15 cellular contexts compared by ENCODE assay signal in the genomic region with DNA sequence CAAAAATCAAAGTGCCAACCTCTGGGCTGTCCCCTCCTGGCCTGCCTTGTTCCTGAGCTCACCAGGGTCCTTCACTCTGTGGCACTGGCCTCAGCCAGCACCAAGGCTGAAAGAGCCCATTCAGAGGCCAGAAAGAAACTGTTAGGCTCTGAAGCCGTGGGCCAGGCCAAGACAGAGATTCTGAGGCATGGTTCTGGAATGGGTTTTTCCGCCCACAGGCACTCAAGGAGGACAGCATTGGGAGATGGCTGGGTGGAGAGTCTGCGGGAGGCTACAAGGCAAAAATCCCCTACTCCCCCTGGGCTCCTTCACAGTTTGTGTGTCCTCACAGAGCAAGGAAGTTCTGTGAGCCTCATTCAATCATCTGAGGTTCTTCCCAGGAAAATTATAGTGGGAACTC. TPM values are rescaled to one million over a fixed set of nuclear protein-coding genes. Genes with fewer than 3 reads are reported as not detected.
DNase-seq lines count a peak whose midpoint lies in the region; ATAC-seq, FAIRE-seq and TF ChIP-seq lines count a peak whose summit lies in the region.
"Had no signal": no experiment of that assay in that cellular context is flagged by ENCODE, and none has a peak within 500 bp of the region (broad histone marks: within the 10 kb centered on the region; RNA-seq: fewer than 3 reads in every experiment).

No MANE protein-coding gene starts in this region.

- no peak for FAIRE-seq in GM12892 (lab: Jason Lieb, UNC)

- no peak overlapping the region; the same call in 1 of the 2 replicates for H3K4me2 ChIP-seq in SK-N-SH

- H3F3A ChIP-seq in SK-N-SH (replicated peaks; ENCODE audit: insufficient read depth), result no peaks in the 10 kb centered on the region

- H3K27ac ChIP-seq in SK-N-SH (ENCODE audit: low read depth in 2 of 2, low read length in 1 of 2) (peak overlapping the region in 1 of 2 experiments; percentile 36; a peak in 1 of 4 replicates), lower lobe of right lung (peak overlapping the region; percentile 11), aorta (ENCODE audit: low read depth in 1 of 2, low read length in 2 of 2) (no peak overlapping the region)
- H3K27ac ChIP-seq: 22Rv1, HL-60 had no signal

- peaks cover 0 to 3% of the 10 kb centered on the region in 2 experiments; a peak in 1 of 4 replicates for H3K4me1 ChIP-seq in SK-N-SH (ENCODE audit: control insufficient read depth in 1 of 2, insufficient read depth in 2 of 2, low read depth in 1 of 2, low read length in 1 of 2)
- H3K4me1 ChIP-seq in lower lobe of right lung, result peaks cover 31% of the 10 kb centered on the region
- no peaks in the 10 kb centered on the region for H3K4me1 ChIP-seq in aorta (ENCODE audit: control insufficient read depth in 1 of 2, insufficient read depth in 2 of 2, low read length in 2 of 2)

- H2AFZ ChIP-seq in SK-N-SH (ENCODE audit: low read depth), result no peak overlapping the region

- no peak for TF ChIP-seq POLR2A in GM12892 (IDR thresholded peaks at IDR 0.05; ENCODE audit: low read depth, low read length)

- CTCF ChIA-PET in SK-N-SH (lab: Yijun Ruan, JAX), result interaction anchor here (1.3 to 14.5 kb wide), 3 partner anchors 9 to 30 kb away, joined by 3 to 270 read pairs (median 5); no protein-coding TSS in a partner anchor

- POLR2A ChIA-PET in SK-N-SH (lab: Yijun Ruan, JAX), result no interaction called here

- H3K9me2 ChIP-seq in SK-N-SH, result no peaks in the 10 kb centered on the region

- no peak for TF ChIP-seq EP300 in SK-N-SH (IDR thresholded peaks at IDR 0.05; ENCODE audit: borderline replicate concordance in 1 of 2, low read depth in 1 of 2, low read length in 1 of 2)

- no peak overlapping the region for H3K9ac ChIP-seq in SK-N-SH

- intact Hi-C loops in lower lobe of right lung (cut with DNase I), result no loop called here
- intact Hi-C loops in aorta (cut with DNase I), result no loop called here

- ATAC-seq in SK-N-SH treated with all-trans-retinoic acid at 6 μM for 48 hours (peak; percentile 21), lower lobe of right lung (peak in 1 of 2 donors; percentile 3), aorta (ENCODE audit: low FRiP score) (peak; percentile 67), HG03045 (IDR thresholded peaks at IDR 0.05; ENCODE audit: unreplicated experiment) (no peak)
- ATAC-seq: stimulated activated naive CD8-positive, alpha-beta T cell treated with anti-CD3 and anti-CD28 coated beads, Interleukin-15, Interleukin-2, amounts not matched to agents 100 U/mL and 50 U/mL, for 24 hours had no signal

- no peaks in the 10 kb centered on the region for H4K20me1 ChIP-seq in SK-N-SH (ENCODE audit: insufficient read depth)

- H3K4me3 ChIP-seq in SK-N-SH (ENCODE audit: low read depth in 2 of 2, low read length in 1 of 2), result no peak overlapping the region
- H3K4me3 ChIP-seq in epithelial cell of esophagus (ENCODE audit: low read length), result no peak overlapping the region
- no peak overlapping the region for H3K4me3 ChIP-seq in lower lobe of right lung
- no peak overlapping the region for H3K4me3 ChIP-seq in aorta (ENCODE audit: low read length in 2 of 2)

- DNase-seq in SK-N-SH, result no peak
- DNase-seq in epithelial cell of esophagus (ENCODE audit: low read depth), result peak; percentile 31
- no peak for DNase-seq in lower lobe of right lung
- DNase-seq in aorta, result no peak
- DNase-seq in AML-193 (lab: John Stamatoyannopoulos, UW), result no peak
- DNase-seq in GM12892 (ENCODE audit: insufficient read length), result no peak
- DNase-seq: activated gamma-delta T cell; GDM1; NCI-H1436; stimulated activated CD4-positive, alpha-beta T cell treated with anti-CD3 and anti-CD28 coated beads, Interleukin-15, amount 100 ng/mL, for 24 hours; stimulated activated naive CD8-positive, alpha-beta T cell treated with anti-CD3 and anti-CD28 coated beads, Interleukin-15, Interleukin-2, amounts not matched to agents 100 U/mL and 50 U/mL, for 24 hours had no signal

- no peak for TF ChIP-seq RAD21 in SK-N-SH (IDR thresholded peaks at IDR 0.05; ENCODE audit: low read length)

- H3K9me3 ChIP-seq in SK-N-SH (no peaks in the 10 kb centered on the region), lower lobe of right lung (no peaks in the 10 kb centered on the region), aorta (ENCODE audit: control insufficient read depth, low read length) (no peaks in the 10 kb centered on the region)

- TF ChIP-seq CTCF in SK-N-SH (IDR thresholded peaks at IDR 0.05) (no peak), epithelial cell of esophagus (IDR thresholded peaks at IDR 0.05; ENCODE audit: insufficient read depth, low read depth, low read length, missing control alignments) (no peak), lower lobe of right lung (IDR thresholded peaks at IDR 0.05) (no peak)

- H3K27me3 ChIP-seq in SK-N-SH (ENCODE audit: insufficient read depth), result no peaks in the 10 kb centered on the region
- H3K27me3 ChIP-seq in lower lobe of right lung (ENCODE audit: low read depth), result no peaks in the 10 kb centered on the region
- H3K27me3 ChIP-seq in aorta (ENCODE audit: control insufficient read depth in 1 of 2, insufficient read depth in 2 of 2, low read length in 1 of 2), result no peaks in the 10 kb centered on the region

- 66% methylated on average over 3 of the region's 3 CpGs for WGBS in SK-N-SH (ENCODE audit: low lambda C conversion rate)
- WGBS in aorta, 2 donors, result 53 to 58% methylated on average over 3 of the region's 3 CpGs

- no peaks in the 10 kb centered on the region for H3K79me2 ChIP-seq in SK-N-SH (ENCODE audit: insufficient read depth)

- H3K36me3 ChIP-seq in SK-N-SH (replicated peaks in 1 of 2; ENCODE audit: control insufficient read depth in 1 of 2, insufficient read depth in 2 of 2, low read length in 1 of 2), result no peaks in the 10 kb centered on the region
- peaks cover 12% of the 10 kb centered on the region for H3K36me3 ChIP-seq in lower lobe of right lung
- no peaks in the 10 kb centered on the region for H3K36me3 ChIP-seq in aorta (ENCODE audit: control insufficient read depth in 1 of 2, insufficient read depth in 2 of 2, low read length in 1 of 2)

TF ChIP-seq in SK-N-SH treated with all-trans-retinoic acid at 6 μM for 48 hours, 23 proteins besides CTCF, POLR2A, EP300 and RAD21 (continues in another document):
- TF ChIP-seq PPARA (CRISPR knock-in tag; IDR thresholded peaks at IDR 0.05; ENCODE audit: borderline replicate concordance) (no peak), OSR1 (CRISPR knock-in tag; IDR thresholded peaks at IDR 0.05) (no peak)
- TF ChIP-seq, protein P1, sequence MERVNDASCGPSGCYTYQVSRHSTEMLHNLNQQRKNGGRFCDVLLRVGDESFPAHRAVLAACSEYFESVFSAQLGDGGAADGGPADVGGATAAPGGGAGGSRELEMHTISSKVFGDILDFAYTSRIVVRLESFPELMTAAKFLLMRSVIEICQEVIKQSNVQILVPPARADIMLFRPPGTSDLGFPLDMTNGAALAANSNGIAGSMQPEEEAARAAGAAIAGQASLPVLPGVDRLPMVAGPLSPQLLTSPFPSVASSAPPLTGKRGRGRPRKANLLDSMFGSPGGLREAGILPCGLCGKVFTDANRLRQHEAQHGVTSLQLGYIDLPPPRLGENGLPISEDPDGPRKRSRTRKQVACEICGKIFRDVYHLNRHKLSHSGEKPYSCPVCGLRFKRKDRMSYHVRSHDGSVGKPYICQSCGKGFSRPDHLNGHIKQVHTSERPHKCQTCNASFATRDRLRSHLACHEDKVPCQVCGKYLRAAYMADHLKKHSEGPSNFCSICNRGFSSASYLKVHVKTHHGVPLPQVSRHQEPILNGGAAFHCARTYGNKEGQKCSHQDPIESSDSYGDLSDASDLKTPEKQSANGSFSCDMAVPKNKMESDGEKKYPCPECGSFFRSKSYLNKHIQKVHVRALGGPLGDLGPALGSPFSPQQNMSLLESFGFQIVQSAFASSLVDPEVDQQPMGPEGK (CRISPR knock-in tag; IDR thresholded peaks at IDR 0.05; ENCODE audit: borderline replicate concordance), result no peak

TF ChIP-seq in SK-N-SH, 30 proteins besides CTCF, POLR2A, EP300 and RAD21:
- TF ChIP-seq, protein P2, sequence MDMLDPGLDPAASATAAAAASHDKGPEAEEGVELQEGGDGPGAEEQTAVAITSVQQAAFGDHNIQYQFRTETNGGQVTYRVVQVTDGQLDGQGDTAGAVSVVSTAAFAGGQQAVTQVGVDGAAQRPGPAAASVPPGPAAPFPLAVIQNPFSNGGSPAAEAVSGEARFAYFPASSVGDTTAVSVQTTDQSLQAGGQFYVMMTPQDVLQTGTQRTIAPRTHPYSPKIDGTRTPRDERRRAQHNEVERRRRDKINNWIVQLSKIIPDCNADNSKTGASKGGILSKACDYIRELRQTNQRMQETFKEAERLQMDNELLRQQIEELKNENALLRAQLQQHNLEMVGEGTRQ (IDR thresholded peaks at IDR 0.05; ENCODE audit: borderline replicate concordance, low read depth, low read length), result no peak
- no peak for TF ChIP-seq SMC3 (IDR thresholded peaks at IDR 0.05; ENCODE audit: low read depth, low read length)

RNA-seq across cellular contexts. Expression of a gene that starts 31.7 kb away (rescaled TPM):
- polyA plus RNA-seq in SK-N-SH (2012; rRNA removed), result not detected in 2 replicates
- not detected in 2 replicates for polyA plus RNA-seq in SK-N-SH (2012; cell fraction: cytosol; rRNA removed)
- not detected in 2 replicates for polyA plus RNA-seq in SK-N-SH (2012; cell fraction: nucleus; rRNA removed)
- total RNA-seq in lower lobe of right lung, result not detected
- not detected for total RNA-seq in aorta
- polyA plus RNA-seq in aorta, result not detected
- not detected for polyA plus RNA-seq in GM12892 (2012; ENCODE audit: missing spikeins)

RNA-seq across cellular contexts. Expression of a gene that starts 41.1 kb away (rescaled TPM):
- 26.7 and 32.7 TPM in 2 replicates for polyA plus RNA-seq in SK-N-SH (2012; rRNA removed)
- 13.2 and 27.4 TPM in 2 replicates for polyA plus RNA-seq in SK-N-SH (2012; cell fraction: cytosol; rRNA removed)
- polyA plus RNA-seq in SK-N-SH (2012; cell fraction: nucleus; rRNA removed), result 21.1 and 23.8 TPM in 2 replicates
- 29.2 TPM for total RNA-seq in lower lobe of right lung
- total RNA-seq in aorta, result 10 to 100 TPM; 19.6 to 31.8 TPM
- polyA plus RNA-seq in aorta, result 10 to 100 TPM in 1 of 2 donors, 1 to 10 TPM in 1; 2.9 to 16.0 TPM
- polyA plus RNA-seq in GM12892 (2012; ENCODE audit: missing spikeins), result 1.4 TPM
